Comparison of ENCODE assay signal across 8 cellular contexts in genomic region chr5:41925555-41925946, GRCh38. TPM values are rescaled to one million over a fixed set of nuclear protein-coding genes. Genes with fewer than 3 reads are reported as not detected.
DNase-seq lines count a peak whose midpoint lies in the region; TF ChIP-seq lines count a peak whose summit lies in the region.

No MANE protein-coding gene starts in this region.

- peak overlapping the region; percentile 94 for H3K27ac Mint-ChIP-seq in HFFc6

- H3K36me3 ChIP-seq in right atrium auricular region, result peaks cover 6% of the 10 kb centered on the region

- H3K9me3 Mint-ChIP-seq in HFFc6, result no peaks in the 10 kb centered on the region

- peak overlapping the region; percentile 58 to 85 for H3K4me3 ChIP-seq in right atrium auricular region

- H3K4me1 Mint-ChIP-seq in HFFc6 (ENCODE audit: low read depth), result peaks cover 38% of the 10 kb centered on the region

- H3K9me3 ChIP-seq in right atrium auricular region, result no peaks in the 10 kb centered on the region

- H3K27me3 ChIP-seq in right atrium auricular region, result no peaks in the 10 kb centered on the region

- DNase-seq in NCI-H510A treated with DMSO at 0.1 percent for 48 hours (lab: John Stamatoyannopoulos, UW) (peak; percentile 33), NCI-H510A (lab: John Stamatoyannopoulos, UW) (no peak), HFFc6 (no peak), NCI-H1694 treated with DMSO at 0.1 percent for 48 hours (lab: John Stamatoyannopoulos, UW) (peak; percentile 13), right atrium auricular region (ENCODE audit: low spot score) (peak; percentile 67), putamen (ENCODE audit: low spot score) (peak; percentile 17), NCI-H1436 (lab: John Stamatoyannopoulos, UW) (no peak)

- WGBS in adipose tissue, 3 donors, result 1% methylated on average over 18 of the region's 18 CpGs

- peak overlapping the region; percentile 84 for H3K27ac ChIP-seq in adipose tissue (ENCODE audit: low read depth, low read length)
- H3K27ac ChIP-seq in right atrium auricular region, result peak overlapping the region; percentile 91 to 96

- no peaks in the 10 kb centered on the region for H3K27me3 Mint-ChIP-seq in HFFc6 (ENCODE audit: insufficient read depth)

- TF ChIP-seq CTCF in HFFc6 (IDR thresholded peaks at IDR 0.05) (no peak), right atrium auricular region (IDR thresholded peaks at IDR 0.05) (no peak)

- H3K4me1 ChIP-seq in right atrium auricular region, result peaks cover 0 to 7% of the 10 kb centered on the region in 2 donors

- H3K4me3 Mint-ChIP-seq in HFFc6, result peak overlapping the region; percentile 85

- H3K36me3 Mint-ChIP-seq in HFFc6 (ENCODE audit: low read depth), result peaks cover 5% of the 10 kb centered on the region

RNA-seq across cellular contexts. Expression of gene FBXO4, which starts 0.5 kb away (rescaled TPM):
- 1 to 10 TPM; 4.8 to 7.9 (median 6.0) TPM for total RNA-seq in HFFc6 (2021; fragmentation: NEBNext Ultra II Directional; extraction: Animal tissue kit (Norgen Biotek cat#: 25700))
- polyA plus RNA-seq in adipose tissue, result 10 to 100 TPM in 1 of 3 donors, 1 to 10 TPM in 2; 8.5 to 17.5 (median 9.4) TPM
- 1 to 10 TPM; 2.8 to 5.4 TPM for total RNA-seq in right atrium auricular region

RNA-seq across cellular contexts. Expression of gene RIMOC1, which starts 21.4 kb away (rescaled TPM):
- 10 to 100 TPM; 31.1 to 38.9 (median 35.4) TPM for total RNA-seq in HFFc6 (2021; fragmentation: NEBNext Ultra II Directional; extraction: Animal tissue kit (Norgen Biotek cat#: 25700))
- 1 to 10 TPM; 4.5 to 9.9 (median 6.9) TPM for polyA plus RNA-seq in adipose tissue
- 10 to 100 TPM; 11.2 to 13.9 TPM for total RNA-seq in right atrium auricular region

RNA-seq across cellular contexts. Expression of gene OXCT1, which starts 55.3 kb away (rescaled TPM):
- total RNA-seq in HFFc6 (2021; fragmentation: NEBNext Ultra II Directional; extraction: Animal tissue kit (Norgen Biotek cat#: 25700)), result 10 to 100 TPM; 40.4 to 44.0 (median 40.8) TPM
- 10 to 100 TPM in 2 of 3 donors, 1 to 10 TPM in 1; 6.0 to 69.3 (median 29.8) TPM for polyA plus RNA-seq in adipose tissue
- 100 to 1,000 TPM in 1 of 2 donors, 10 to 100 TPM in 1; 32.8 to 161 TPM for total RNA-seq in right atrium auricular region

Comparison
In these comparisons a context has a peak if more than half of its experiments do, and no peak if none do; other contexts are left out.
1. DNase-seq: peak in NCI-H510A treated with DMSO at 0.1 percent for 48 hours (single experiment), NCI-H1694 treated with DMSO at 0.1 percent for 48 hours (single experiment), right atrium auricular region (single experiment) and putamen (single experiment); none in NCI-H510A (single experiment), HFFc6 (single experiment) and NCI-H1436 (single experiment).